8 cellular contexts compared by ENCODE assay signal in the genomic region with DNA sequence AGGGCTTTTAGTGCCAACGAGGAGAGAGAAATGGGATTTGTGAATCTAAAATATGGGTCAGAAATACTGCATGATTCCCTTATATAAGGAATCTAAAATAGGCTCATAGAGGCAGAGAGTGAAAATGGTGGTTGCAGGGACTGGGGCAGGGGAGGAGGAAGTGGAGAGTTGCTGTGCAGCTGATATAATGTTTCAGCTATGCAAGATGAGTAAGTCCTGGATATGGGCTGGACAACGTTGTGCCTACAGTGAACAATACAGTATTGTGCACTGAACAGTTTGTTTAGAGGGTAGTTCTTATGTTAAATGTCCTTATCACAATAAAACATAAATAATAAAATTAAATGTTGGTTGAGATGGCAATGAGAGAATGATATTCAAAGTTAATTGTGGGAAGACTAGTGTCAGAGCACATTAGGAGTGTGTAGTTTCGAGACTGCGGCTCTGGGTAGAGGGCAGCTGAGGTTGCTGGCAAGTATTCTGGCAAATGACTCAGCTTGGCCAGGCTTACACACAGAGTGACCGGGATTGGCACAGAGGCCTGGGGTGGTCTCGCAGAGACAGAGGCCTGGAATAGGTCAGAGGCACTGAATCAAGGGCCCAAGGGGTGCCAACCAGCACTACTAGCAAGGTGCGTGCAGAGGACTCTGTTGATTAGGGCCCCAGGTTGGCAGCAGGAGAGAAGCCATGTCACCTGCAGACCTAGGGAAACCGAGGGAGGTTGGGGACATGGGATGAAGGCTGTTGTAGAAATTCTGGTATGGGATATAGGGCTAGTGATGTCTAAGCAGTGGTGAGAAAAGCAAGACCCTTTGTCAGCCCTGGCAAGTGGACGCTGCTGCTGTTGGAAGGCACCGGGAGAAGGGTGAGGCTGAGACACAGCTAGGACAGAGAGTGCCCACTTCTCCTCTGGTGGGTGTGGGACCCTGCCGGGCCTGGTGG. TPM values are rescaled to one million over a fixed set of nuclear protein-coding genes. Genes with fewer than 3 reads are reported as not detected.
DNase-seq lines count a peak whose midpoint lies in the region; ATAC-seq and TF ChIP-seq lines count a peak whose summit lies in the region.

No MANE protein-coding gene starts in this region.

- H3K36me3 ChIP-seq in muscle layer of colon (ENCODE audit: insufficient read depth, low read length) (peaks cover 16% of the 10 kb centered on the region), H7 (replicated peaks; ENCODE audit: control insufficient read depth, insufficient read depth, low read length) (no peaks in the 10 kb centered on the region; the same call in none of the 2 replicates)

- H3K9ac ChIP-seq in muscle layer of colon (ENCODE audit: low read length) = no peak overlapping the region

- H3K27me3 ChIP-seq in dorsolateral prefrontal cortex (no peaks in the 10 kb centered on the region), muscle layer of colon (ENCODE audit: control insufficient read depth in 1 of 2, insufficient read depth in 2 of 2, low read length in 2 of 2) (no peaks in the 10 kb centered on the region), H7 (ENCODE audit: control insufficient read depth, insufficient read depth, low read length) (no peaks in the 10 kb centered on the region; the same call in 1 of the 2 replicates)

- TF ChIP-seq CTCF in dorsolateral prefrontal cortex (IDR thresholded peaks at IDR 0.05 in 54 of 56, conservative IDR thresholded peaks at IDR 0.05 in 2 of 56; ENCODE audit: low read depth in 1 of 56, partially characterized antibody in 56 of 56) = peak in 2 of 56 donors; percentile 8 to 20

- H3K27ac ChIP-seq in dorsolateral prefrontal cortex (peak overlapping the region; percentile 60 to 97 (median 91)), muscle layer of colon (ENCODE audit: low read depth, low read length) (peak overlapping the region; percentile 75)

- H3K4me3 ChIP-seq in dorsolateral prefrontal cortex = peak overlapping the region in 5 of 59 donors; percentile 1 to 16 (median 5)
- H3K4me3 ChIP-seq in muscle layer of colon (ENCODE audit: low read depth in 1 of 2, low read length in 2 of 2) = peak overlapping the region in 1 of 2 donors; percentile 18
- no peak overlapping the region for H3K4me3 ChIP-seq in H7 (ENCODE audit: insufficient read depth, low read depth, low read length)

- peak; percentile 58 for ATAC-seq in GM21360 (IDR thresholded peaks at IDR 0.05; ENCODE audit: unreplicated experiment)
- ATAC-seq in HG02981 (IDR thresholded peaks at IDR 0.05; ENCODE audit: unreplicated experiment) = no peak

- peaks cover 65% of the 10 kb centered on the region for H3K4me1 ChIP-seq in muscle layer of colon (ENCODE audit: insufficient read depth, low read length)

- no peaks in the 10 kb centered on the region for H3K9me3 ChIP-seq in muscle layer of colon (ENCODE audit: low read length)

- in situ Hi-C loops in ACHN (cut with HindIII; ENCODE audit: low pct_ligation_motif_present, low pct_unique_long_range_greater_than_20kb, low sequenced_read_pairs) = no loop called here

- DNase-seq in ACHN (peak; percentile 88), MV-4-11 (lab: John Stamatoyannopoulos, UW) (peak; percentile 54), dorsolateral prefrontal cortex (peak in 3 of 10 donors; percentile 36 to 47 (median 45)), NOMO-1 treated with dmso at 0.1 percent for 144 hours (lab: John Stamatoyannopoulos, UW; ENCODE audit: unreplicated experiment) (no peak), H7 (no peak)

- intact Hi-C loops in dorsolateral prefrontal cortex (cut with DNase I) = loop anchor here in 1 of 2 donors (10.0 kb wide), 1 partner anchor 97 kb away; no protein-coding TSS in a partner anchor

RNA-seq across cellular contexts. Expression of a gene that starts 2.8 kb away (rescaled TPM):
- 100 to 1,000 TPM in 23 of 120 experiments, 10 to 100 TPM in 91, 1 to 10 TPM in 6; 8.1 to 234 (median 44.3) TPM for total RNA-seq in dorsolateral prefrontal cortex
- total RNA-seq in H7 (2014; rRNA removed; shearing (Covaris generic)) = 0.28 and 1.2 TPM in 2 replicates

RNA-seq across cellular contexts. Expression of a gene that starts 19.3 kb away (rescaled TPM):
- 10 to 100 TPM in 117 of 120 experiments, 1 to 10 TPM in 3; 9.2 to 20.9 (median 14.1) TPM for total RNA-seq in dorsolateral prefrontal cortex
- total RNA-seq in H7 (2014; rRNA removed; shearing (Covaris generic)) = 20.2 and 23.1 TPM in 2 replicates

RNA-seq across cellular contexts. Expression of a gene that starts 21.8 kb away (rescaled TPM):
- total RNA-seq in dorsolateral prefrontal cortex = 100 to 1,000 TPM in 81 of 120 experiments, 10 to 100 TPM in 39; 54.6 to 175 (median 111) TPM
- total RNA-seq in H7 (2014; rRNA removed; shearing (Covaris generic)) = 9.1 and 13.6 TPM in 2 replicates

Comparison
In these comparisons a context has a peak if more than half of its experiments do, and no peak if none do; other contexts are left out.
1. DNase-seq: peak in ACHN (single experiment) and MV-4-11 (single experiment); none in NOMO-1 treated with dmso at 0.1 percent for 144 hours (single experiment) and H7 (single experiment).